Comparison of ENCODE assay signal across 8 cellular contexts in genomic region chr4:98929341-98930267, GRCh38. TPM values are rescaled to one million over a fixed set of nuclear protein-coding genes. Genes with fewer than 3 reads are reported as not detected.
DNase-seq lines count a peak whose midpoint lies in the region; ATAC-seq, FAIRE-seq and TF ChIP-seq lines count a peak whose summit lies in the region.

No MANE protein-coding gene starts in this region.

- in situ Hi-C loops in G401 (cut with HindIII; ENCODE audit: low sequenced_read_pairs), result no loop called here

- peak overlapping the region; percentile 99 for H3K4me2 ChIP-seq in keratinocyte (ENCODE audit: control insufficient read depth, extremely low read depth, insufficient read depth, low read depth, low read length)

- H3K9me3 ChIP-seq in WERI-Rb-1 (ENCODE audit: severe bottlenecking), result peaks cover 4% of the 10 kb centered on the region
- no peaks in the 10 kb centered on the region for H3K9me3 ChIP-seq in breast epithelium
- H3K9me3 ChIP-seq in keratinocyte (ENCODE audit: control insufficient read depth, low read depth, low read length), result no peaks in the 10 kb centered on the region

- H3K36me3 ChIP-seq in WERI-Rb-1, result peaks cover 35% of the 10 kb centered on the region
- no peaks in the 10 kb centered on the region for H3K36me3 ChIP-seq in breast epithelium
- H3K36me3 ChIP-seq in keratinocyte (ENCODE audit: control insufficient read depth in 2 of 2, extremely low read depth in 1 of 2, insufficient read depth in 2 of 2, low read length in 2 of 2), result peaks cover 3 to 7% of the 10 kb centered on the region in 2 experiments

- H3K9me1 ChIP-seq in keratinocyte (ENCODE audit: control insufficient read depth, extremely low read depth, insufficient read depth, low read length), result no peaks in the 10 kb centered on the region

- peak overlapping the region; percentile 89 for H3K4me3 ChIP-seq in Jurkat, Clone E6-1 (ENCODE audit: low read length)
- H3K4me3 ChIP-seq in WERI-Rb-1 (ENCODE audit: low read depth, low read length) (peak overlapping the region; percentile 97), breast epithelium (peak overlapping the region; percentile 67 to 99 (median 89)), keratinocyte (ENCODE audit: control insufficient read depth in 2 of 3, extremely low read depth in 1 of 3, insufficient read depth in 2 of 3, low read depth in 1 of 3, low read length in 3 of 3) (peak overlapping the region; percentile 50 to 93 (median 90))

- no peaks in the 10 kb centered on the region for H3K27me3 ChIP-seq in WERI-Rb-1 (ENCODE audit: insufficient read depth, low read depth, severe bottlenecking)
- no peaks in the 10 kb centered on the region for H3K27me3 ChIP-seq in breast epithelium
- no peaks in the 10 kb centered on the region for H3K27me3 ChIP-seq in keratinocyte (ENCODE audit: control insufficient read depth, extremely low read depth, insufficient read depth, low read length)

- dilution Hi-C loops in keratinocyte (cut with MboI; ENCODE audit: extremely low pct_ligation_motif_present, low sequenced_read_pairs), result no loop called here

- peaks cover 14% of the 10 kb centered on the region for H4K20me1 ChIP-seq in keratinocyte (ENCODE audit: control insufficient read depth, extremely low read depth, insufficient read depth, low read length)

- DNase-seq in G401 (ENCODE audit: low spot score), result peak; percentile 56
- no peak for DNase-seq in Jurkat, Clone E6-1 (ENCODE audit: low read depth, low spot score)
- peak; percentile 78 for DNase-seq in WERI-Rb-1
- peak; percentile 54 to 58 for DNase-seq in breast epithelium (ENCODE audit: low spot score in 2 of 2)
- peak; percentile 91 for DNase-seq in keratinocyte (ENCODE audit: low read depth, low spot score)
- peak; percentile 63 for DNase-seq in stimulated activated CD4-positive, alpha-beta T cell treated with anti-CD3 and anti-CD28 coated beads, Interleukin-15, amount 100 ng/mL, for 24 hours
- no peak for DNase-seq in DMS153 (lab: John Stamatoyannopoulos, UW)

- peaks cover 43% of the 10 kb centered on the region for H3K79me2 ChIP-seq in keratinocyte (ENCODE audit: control insufficient read depth, insufficient read depth, low read length)

- H3K27ac ChIP-seq in WERI-Rb-1, result peak overlapping the region; percentile 99
- peak overlapping the region; percentile 96 to 98 for H3K27ac ChIP-seq in breast epithelium
- peak overlapping the region; percentile 100 for H3K27ac ChIP-seq in keratinocyte (ENCODE audit: control insufficient read depth, insufficient read depth, low read length)

- peak; percentile 63 for FAIRE-seq in keratinocyte (lab: Jason Lieb, UNC)

- TF ChIP-seq POLR2A in breast epithelium (IDR thresholded peaks at IDR 0.05), result no peak

- peak overlapping the region; percentile 100 for H3K9ac ChIP-seq in keratinocyte (ENCODE audit: control insufficient read depth, extremely low read depth, insufficient read depth, low read length)

- H3K4me1 ChIP-seq in breast epithelium (no peaks in the 10 kb centered on the region), keratinocyte (ENCODE audit: control insufficient read depth, extremely low read depth, insufficient read depth, low read length) (peaks cover 20% of the 10 kb centered on the region)

- intact Hi-C loops in breast epithelium (cut with DNase I; ENCODE audit: low total_unique reads), result no loop called here

- TF ChIP-seq CTCF in WERI-Rb-1 (IDR thresholded peaks at IDR 0.05; ENCODE audit: low read depth, low read length) (no peak), breast epithelium (IDR thresholded peaks at IDR 0.05) (peak in 2 of 3 donors; percentile 49 to 62), keratinocyte (optimal IDR thresholded peaks at IDR 0.05 in 1 of 3, IDR thresholded peaks at IDR 0.05 in 1 of 3, conservative IDR thresholded peaks at IDR 0.05 in 1 of 3; ENCODE audit: extremely low read depth in 1 of 3, insufficient read depth in 2 of 3, low read length in 3 of 3) (no peak)

- H2AFZ ChIP-seq in keratinocyte (ENCODE audit: control insufficient read depth, low read length), result peak overlapping the region; percentile 97

- peak; percentile 46 for ATAC-seq in GM21737 (IDR thresholded peaks at IDR 0.05; ENCODE audit: unreplicated experiment)

RNA-seq across cellular contexts. Expression of gene EIF4E, which starts 0.7 kb away (rescaled TPM):
- total RNA-seq in G401 (2014; rRNA removed; shearing (Covaris generic)), result 186 and 308 TPM in 2 replicates
- polyA plus RNA-seq in Jurkat, Clone E6-1 (2012; ENCODE audit: insufficient read depth, insufficient read length), result 117 TPM
- 10 to 100 TPM; 69.0 to 97.2 (median 93.7) TPM for total RNA-seq in breast epithelium
- polyA plus RNA-seq in keratinocyte, result 83.2 to 150 TPM (median 146 TPM) in 3 replicates
- polyA plus RNA-seq in keratinocyte (2011; ENCODE audit: low read depth), result 346 TPM
- 115 and 148 TPM in 2 replicates for polyA plus RNA-seq in keratinocyte (2011; cell fraction: cytosol; rRNA removed)
- polyA plus RNA-seq in keratinocyte (2011; cell fraction: nucleus; rRNA removed), result 67.9 and 117 TPM in 2 replicates
- polyA plus RNA-seq in keratinocyte (2012; ENCODE audit: low replicate concordance), result 94.8 and 130 TPM in 2 replicates
- 11.3 to 112 TPM (median 29.3 TPM) in 3 replicates for polyA minus RNA-seq in keratinocyte
- 75.6 TPM for polyA minus RNA-seq in keratinocyte (2011; cell fraction: cytosol; rRNA and poly(A)+ RNA removed)
- 37.8 and 68.3 TPM in 2 replicates for polyA minus RNA-seq in keratinocyte (2011; cell fraction: nucleus; rRNA and poly(A)+ RNA removed)

Comparison
In these comparisons a context has a peak if more than half of its experiments do, and no peak if none do; other contexts are left out.
1. DNase-seq: peak in G401 (single experiment), WERI-Rb-1 (single experiment), breast epithelium (2 of 2), keratinocyte (single experiment) and stimulated activated CD4-positive, alpha-beta T cell treated with anti-CD3 and anti-CD28 coated beads, Interleukin-15, amount 100 ng/mL, for 24 hours (single experiment); none in Jurkat, Clone E6-1 (single experiment) and DMS153 (single experiment).
2. CTCF ChIP-seq: peak in breast epithelium (2 of 3); none in WERI-Rb-1 (single experiment) and keratinocyte (0 of 3).
3. Peak in every context shown above with its lines, with median percentiles within 50 percentile points of each other: H3K4me3 ChIP-seq and H3K27ac ChIP-seq.